ENCODE assay signal across 21 cellular contexts in genomic region chr2:84768840-84769239, GRCh38.
"Had no signal": no experiment of that assay in that cellular context is flagged by ENCODE, and none has a peak within 500 bp of the region (broad histone marks: within the 10 kb centered on the region; RNA-seq: fewer than 3 reads in every experiment).

No MANE protein-coding gene starts in this region.

- H3K27me3 Mint-ChIP-seq: activated naive CD8-positive, alpha-beta T cell treated with anti-CD3 and anti-CD28 coated beads for 36 hours; natural killer cell treated with Interleukin-12 subunit alpha and Interleukin-12 subunit beta and Interleukin-15 and Interleukin-18, amount 100 ng/mL, for 72 hours had no signal

- H3K36me3 ChIP-seq: left ventricle myocardium inferior, neutrophil, ovary, prostate gland, spleen, thoracic aorta, upper lobe of left lung had no signal

- H3K4me1 ChIP-seq: left ventricle myocardium inferior, prostate gland, spleen, upper lobe of left lung had no signal

- H3K36me3 Mint-ChIP-seq: mesothelial cell of epicardium had no signal

- H3K27ac ChIP-seq: coronary artery, left ventricle myocardium inferior, neutrophil, ovary, prostate gland, spleen, thoracic aorta, upper lobe of left lung had no signal

- H3K27me3 ChIP-seq: neutrophil, ovary, spleen, upper lobe of left lung had no signal

- H3K27ac Mint-ChIP-seq: activated naive CD8-positive, alpha-beta T cell treated with anti-CD3 and anti-CD28 coated beads for 36 hours; activated T-helper 2 cell treated with anti-CD3 and anti-CD28 coated beads, Interferon-gamma antibody, Interleukin-2, Interleukin-4, amounts not matched to agents 10 μg/mL and 5 μg/mL and 100 μg/mL, durations not matched to agents 14 hours and 24 hours and 36 hours; mesothelial cell of epicardium; natural killer cell treated with Interleukin-12 subunit alpha and Interleukin-12 subunit beta and Interleukin-15 and Interleukin-18, amount 100 ng/mL, for 72 hours; T-helper 1 cell treated with Interleukin-12 subunit alpha and Interleukin-12 subunit beta and Interleukin-4 antibody, amounts not matched to agents 30 μg/mL and 1 μg/mL, for 36 hours; WTC11 had no signal

- H3K4me3 Mint-ChIP-seq: activated naive CD8-positive, alpha-beta T cell treated with anti-CD3 and anti-CD28 coated beads for 36 hours; activated T-cell treated with anti-CD3 and anti-CD28 coated beads, Interleukin-2, amount 50 U/mL, for 4 hours; mesothelial cell of epicardium; natural killer cell treated with Interleukin-12 subunit alpha and Interleukin-12 subunit beta and Interleukin-15 and Interleukin-18, amount 100 ng/mL, for 72 hours; T-helper 1 cell treated with Interleukin-12 subunit alpha and Interleukin-12 subunit beta and Interleukin-4 antibody, amounts not matched to agents 30 μg/mL and 1 μg/mL, for 36 hours; WTC11 had no signal

- H3K9me3 ChIP-seq: neutrophil, ovary, prostate gland had no signal

- H3K4me3 ChIP-seq: coronary artery, left ventricle myocardium inferior, ovary, prostate gland, spleen, thoracic aorta, upper lobe of left lung had no signal

- DNase-seq: activated CD4-positive, alpha-beta T cell treated with anti-CD3 and anti-CD28 coated beads, Interleukin-2, amount 50 U/mL, for 48 hours; activated CD8-positive, alpha-beta memory T cell treated with anti-CD3 and anti-CD28 coated beads, Interleukin-2, amount 50 U/mL, for 48 hours; activated naive CD4-positive, alpha-beta T cell treated with Interleukin-2 at 50 U/mL for 16 hours; activated naive CD8-positive, alpha-beta T cell treated with anti-CD3 and anti-CD28 coated beads for 36 hours; activated T-cell treated with anti-CD3 and anti-CD28 coated beads, Interleukin-2, amount 50 U/mL, for 4 hours; left ventricle myocardium inferior; ovary; spleen; stimulated activated CD4-positive, alpha-beta T cell treated with anti-CD3 and anti-CD28 coated beads, Interleukin-4, amount 100 ng/mL, for 24 hours; stimulated activated naive CD4-positive, alpha-beta T cell treated with Interleukin-2 at 50 U/mL for 16 hours; T1000 had no signal

- ATAC-seq: activated T-cell treated with anti-CD3 and anti-CD28 coated beads, Interleukin-2, amount 50 U/mL, for 4 hours; natural killer cell treated with Interleukin-12 subunit alpha and Interleukin-12 subunit beta and Interleukin-15 and Interleukin-18, amount 100 ng/mL, for 72 hours; WTC11 had no signal

- H3K4me1 Mint-ChIP-seq: activated naive CD8-positive, alpha-beta T cell treated with anti-CD3 and anti-CD28 coated beads for 36 hours; mesothelial cell of epicardium; WTC11 had no signal
